ENCODE assay signal across 11 cellular contexts in genomic region chrY:12905910-12906309, GRCh38. TPM values are rescaled to one million over a fixed set of nuclear protein-coding genes. Genes with fewer than 3 reads are reported as not detected.
DNase-seq lines count a peak whose midpoint lies in the region; ATAC-seq, FAIRE-seq and TF ChIP-seq lines count a peak whose summit lies in the region.
"Had no signal": no experiment of that assay in that cellular context is flagged by ENCODE, and none has a peak within 500 bp of the region (broad histone marks: within the 10 kb centered on the region; RNA-seq: fewer than 3 reads in every experiment).

No MANE protein-coding gene starts in this region.

- no peak overlapping the region for H2AFZ ChIP-seq in GM23248
- peak overlapping the region; percentile 34 for H2AFZ ChIP-seq in astrocyte (ENCODE audit: low read depth, low read length)

- ATAC-seq in HG02759 (IDR thresholded peaks at IDR 0.05; ENCODE audit: unreplicated experiment) = no peak
- no peak for ATAC-seq in HG03378 (IDR thresholded peaks at IDR 0.05; ENCODE audit: unreplicated experiment)

- H3K27ac Mint-ChIP-seq in CD14-positive monocyte (peak overlapping the region in 2 of 7 donors; percentile 99), astrocyte (ENCODE audit: unreplicated experiment) (peak overlapping the region; percentile 97)

- peak overlapping the region; percentile 97 for H3K4me3 Mint-ChIP-seq in CD14-positive monocyte
- H3K4me3 Mint-ChIP-seq in astrocyte (ENCODE audit: unreplicated experiment) = peak overlapping the region; percentile 95

- 0 out of 2 replicates have a peak, but pooled peaks cover 5% of the 10 kb centered on the region for H3K36me3 ChIP-seq in GM23248 (ENCODE audit: low read depth)
- no peaks in the 10 kb centered on the region for H3K36me3 ChIP-seq in astrocyte (ENCODE audit: insufficient read depth, low read length)
- peaks cover 11% of the 10 kb centered on the region for H3K36me3 ChIP-seq in mesodermal cell (ENCODE audit: control insufficient read depth, insufficient read depth, low read length)

- H3K4me1 Mint-ChIP-seq in CD14-positive monocyte = peaks cover 14% of the 10 kb centered on the region
- H3K4me1 Mint-ChIP-seq in astrocyte (ENCODE audit: low read depth, unreplicated experiment) = peaks cover 2% of the 10 kb centered on the region

- H3K4me1 ChIP-seq in GM23248 (ENCODE audit: insufficient read depth) (peaks cover 9% of the 10 kb centered on the region), astrocyte (ENCODE audit: insufficient read depth, low read length) (no peaks in the 10 kb centered on the region), mesodermal cell (ENCODE audit: control insufficient read depth, insufficient read depth, low read length, poor library complexity, severe bottlenecking) (peaks cover 4% of the 10 kb centered on the region)

- H3K9me3 ChIP-seq in GM23248 (ENCODE audit: low read depth) (no peaks in the 10 kb centered on the region), astrocyte (ENCODE audit: insufficient read depth, low read depth, low read length) (no peaks in the 10 kb centered on the region), mesodermal cell (ENCODE audit: control insufficient read depth, low read length) (peaks cover 4% of the 10 kb centered on the region)
- H3K9me3 ChIP-seq: spleen had no signal

- intact Hi-C loops in CD14-positive monocyte (cut with micrococcal nuclease) = loop anchor here in 1 of 2 donors (10.0 kb wide), 1 partner anchor 799 kb away; the partner anchor contains the start of gene TMSB4Y
- intact Hi-C loops in posterior cingulate gyrus (cut with DNase I) = no loop called here

- H3K4me3 ChIP-seq in GM23248 = peak overlapping the region; percentile 99
- peak overlapping the region; percentile 100 for H3K4me3 ChIP-seq in astrocyte (ENCODE audit: insufficient read depth, low read depth, low read length)
- peak overlapping the region; percentile 64 for H3K4me3 ChIP-seq in mesodermal cell (ENCODE audit: extremely low read depth, insufficient read depth, low read length, poor library complexity, severe bottlenecking)

- peaks cover 0 to 6% (median 0%) of the 10 kb centered on the region in 7 donors for H3K9me3 Mint-ChIP-seq in CD14-positive monocyte
- H3K9me3 Mint-ChIP-seq in astrocyte (ENCODE audit: unreplicated experiment) = peaks cover 2% of the 10 kb centered on the region

- H3F3A ChIP-seq in GM23248 (ENCODE audit: insufficient read depth) = peaks cover 10% of the 10 kb centered on the region; the same call in 1 of the 2 replicates

- H4K20me1 ChIP-seq in GM23248 (ENCODE audit: insufficient read depth) (peaks cover 22% of the 10 kb centered on the region), astrocyte (ENCODE audit: insufficient read depth, low read length) (peaks cover 55% of the 10 kb centered on the region)

- in situ Hi-C loops in GM23248 (cut with MboI) = loop anchor here (25.0 kb wide), 1 partner anchor 331 kb away; no protein-coding TSS in a partner anchor

- peaks cover 0 to 14% of the 10 kb centered on the region in 2 donors for H3K36me3 Mint-ChIP-seq in CD14-positive monocyte
- no peaks in the 10 kb centered on the region for H3K36me3 Mint-ChIP-seq in astrocyte (ENCODE audit: low read depth, unreplicated experiment)

- H3K27me3 ChIP-seq in GM23248 (replicated peaks; ENCODE audit: insufficient read depth) (no peaks in the 10 kb centered on the region), astrocyte (ENCODE audit: insufficient read depth, low read length) (no peaks in the 10 kb centered on the region)
- H3K27me3 ChIP-seq: spleen had no signal

- no peaks in the 10 kb centered on the region for H3K9me2 ChIP-seq in GM23248 (ENCODE audit: insufficient read depth)

- H3K27ac ChIP-seq in GM23248 (peak overlapping the region; percentile 100), astrocyte (ENCODE audit: low read depth, low read length) (peak overlapping the region; percentile 100), mesodermal cell (ENCODE audit: low read depth, low read length, severe bottlenecking) (peak overlapping the region; percentile 98)

- DNase-seq in CD14-positive monocyte (ENCODE audit: low spot score) = no peak
- peak; percentile 36 for DNase-seq in GM23248
- DNase-seq in astrocyte (ENCODE audit: low read depth) = no peak
- DNase-seq in posterior cingulate gyrus = no peak
- DNase-seq in ecto neural progenitor cell (ENCODE audit: low spot score) = no peak
- DNase-seq: Karpas-422, spleen had no signal

- H3K27me3 Mint-ChIP-seq in CD14-positive monocyte (ENCODE audit: low read depth in 3 of 3) (peaks cover 0 to 3% (median 0%) of the 10 kb centered on the region in 3 donors), astrocyte (ENCODE audit: low read depth, unreplicated experiment) (no peaks in the 10 kb centered on the region)

- H3K4me2 ChIP-seq in GM23248 (ENCODE audit: unreplicated experiment) (peak overlapping the region; percentile 84), astrocyte (ENCODE audit: low read length) (peak overlapping the region; percentile 91)

- FAIRE-seq in astrocyte (lab: Jason Lieb, UNC) = no peak
- FAIRE-seq: GM12892 had no signal

- WGBS in GM23248 (ENCODE audit: low coverage in 1 of 2, low lambda C conversion rate in 2 of 2, missing lambda C conversion rate in 2 of 2), 2 experiments = 0 to 1% methylated on average over 15 of the region's 15 CpGs
- 0% methylated on average over 3 of the region's 15 CpGs; no CpG with 5 or more reads in 1 of the 2 experiments for WGBS in mesodermal cell (ENCODE audit: insufficient coverage in 2 of 2), 2 experiments

- H3K9ac ChIP-seq in GM23248 (peak overlapping the region; percentile 100), astrocyte (ENCODE audit: low read length) (peak overlapping the region; percentile 100)

- H3K79me2 ChIP-seq in GM23248 (ENCODE audit: insufficient read depth) = peaks cover 54% of the 10 kb centered on the region
- peaks cover 61% of the 10 kb centered on the region for H3K79me2 ChIP-seq in astrocyte (ENCODE audit: insufficient read depth, low read length)

- TF ChIP-seq CTCF in CD14-positive monocyte (IDR thresholded peaks at IDR 0.05) (no peak), astrocyte (IDR thresholded peaks at IDR 0.05; ENCODE audit: insufficient read depth, low read depth, low read length) (no peak)

RNA-seq across cellular contexts. Expression of gene DDX3Y, which starts 1.2 kb away (rescaled TPM):
- polyA plus RNA-seq in CD14-positive monocyte (not detected), GM23248 (2016; fragmentation: Nextera tagmentation; extraction: Ambion mirVana) (43.8 and 46.4 TPM in 2 replicates)
- 81.9 and 135 TPM in 2 replicates for total RNA-seq in GM23248 (2014; rRNA removed; shearing (Covaris generic))
- 55.7 and 69.7 TPM in 2 replicates for total RNA-seq in astrocyte
- polyA plus RNA-seq in mesodermal cell (2013, experiment 1 of 2) = 49.8 TPM
- 63.9 TPM for polyA plus RNA-seq in mesodermal cell (2013, experiment 2 of 2)
